ENCODE assay signal across 28 cellular contexts in the genomic region with DNA sequence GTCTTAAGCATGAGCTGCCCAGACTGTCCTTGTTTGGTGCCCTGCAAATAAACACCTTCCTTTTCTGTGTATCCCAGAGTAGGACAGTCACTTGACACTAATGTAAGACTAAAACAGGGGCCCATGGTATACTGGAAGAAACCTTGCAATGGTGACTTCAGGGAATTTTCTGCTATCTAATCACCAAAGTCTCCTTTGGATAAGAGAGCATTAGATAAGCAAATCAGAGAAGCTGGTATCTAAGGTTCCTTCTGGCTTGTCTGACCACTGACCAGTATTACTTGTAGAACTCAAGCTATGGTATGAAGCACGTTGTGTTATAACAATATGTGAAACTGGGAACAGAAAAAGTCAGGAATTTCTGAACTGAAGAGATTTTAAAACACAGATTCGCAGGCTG.
"Had no signal": no experiment of that assay in that cellular context is flagged by ENCODE, and none has a peak within 500 bp of the region (broad histone marks: within the 10 kb centered on the region; RNA-seq: fewer than 3 reads in every experiment).

No MANE protein-coding gene starts in this region.

- H3K36me3 ChIP-seq: MG63, SJCRH30, WERI-Rb-1 had no signal

- H3K27me3 ChIP-seq: MG63, SJCRH30 had no signal

- H3K9me3 ChIP-seq: MG63, SJCRH30 had no signal

- DNase-seq: activated CD4-positive, alpha-beta T cell treated with anti-CD3 and anti-CD28 coated beads, Interleukin-2, amount 10 ng/mL, durations not matched to agents 24 days and 14 days; activated CD4-positive, alpha-beta T cell treated with anti-CD3 and anti-CD28 coated beads, Interleukin-2, amount 50 U/mL, for 4 hours; activated CD8-positive, alpha-beta T cell treated with anti-CD3 and anti-CD28 coated beads for 36 hours; activated effector memory CD4-positive, alpha-beta T cell treated with anti-CD3 and anti-CD28 coated beads, Interleukin-2, amount 50 U/mL, for 16 hours; activated naive CD4-positive, alpha-beta T cell; activated naive CD4-positive, alpha-beta T cell treated with anti-CD3 and anti-CD28 coated beads, Interleukin-2, amount 50 U/mL, for 16 hours; activated naive CD8-positive, alpha-beta T cell treated with anti-CD3 and anti-CD28 coated beads for 36 hours; activated T-cell treated with anti-CD3 and anti-CD28 coated beads, Interleukin-2, amount 50 U/mL, for 1 hour; activated T-cell treated with anti-CD3 and anti-CD28 coated beads, Interleukin-2, amount 50 U/mL, for 72 hours; amniotic stem cell; aorta; Kasumi-1; MG63; MV-4-11; NCI-H1092; NCI-H1436 treated with DMSO at 0.1 percent for 48 hours; NCI-H1694 treated with DMSO at 0.1 percent for 48 hours; NCI-H2029; NCI-H510A; NCI-H526; NCI-H748 treated with DMSO at 0.1 percent for 48 hours; NK-92 treated with Interleukin-12 subunit alpha and Interleukin-12 subunit beta, amount 100 ng/mL, for 24 hours; SHP77; SJCRH30; T1000; WERI-Rb-1 had no signal

- ATAC-seq: activated CD8-positive, alpha-beta T cell treated with anti-CD3 and anti-CD28 coated beads for 36 hours; activated T-cell treated with anti-CD3 and anti-CD28 coated beads, Interleukin-2, amount 50 U/mL, for 72 hours; activated T-helper 17 cell treated with anti-CD3 and anti-CD28 coated beads, Interleukin-2, amount 50 U/mL, for 72 hours had no signal

- H3K27ac Mint-ChIP-seq: activated CD4-positive, alpha-beta T cell treated with anti-CD3 and anti-CD28 coated beads, Interleukin-2, amount 10 ng/mL, durations not matched to agents 24 days and 14 days; activated CD8-positive, alpha-beta T cell treated with anti-CD3 and anti-CD28 coated beads for 36 hours; activated naive CD8-positive, alpha-beta T cell treated with anti-CD3 and anti-CD28 coated beads for 36 hours; activated T-cell treated with anti-CD3 and anti-CD28 coated beads, Interleukin-2, amount 50 U/mL, for 72 hours; activated T-helper 17 cell treated with anti-CD3 and anti-CD28 coated beads, Interleukin-2, amount 50 U/mL, for 72 hours had no signal

- H3K4me1 Mint-ChIP-seq: activated CD4-positive, alpha-beta T cell treated with anti-CD3 and anti-CD28 coated beads, Interleukin-2, amount 10 ng/mL, durations not matched to agents 24 days and 14 days; activated naive CD8-positive, alpha-beta T cell treated with anti-CD3 and anti-CD28 coated beads for 36 hours; activated T-helper 17 cell treated with anti-CD3 and anti-CD28 coated beads, Interleukin-2, amount 50 U/mL, for 72 hours had no signal

- H3K9me3 Mint-ChIP-seq: activated CD4-positive, alpha-beta T cell treated with anti-CD3 and anti-CD28 coated beads, Interleukin-2, amount 10 ng/mL, durations not matched to agents 24 days and 14 days; activated CD8-positive, alpha-beta T cell treated with anti-CD3 and anti-CD28 coated beads for 36 hours; activated naive CD8-positive, alpha-beta T cell treated with anti-CD3 and anti-CD28 coated beads for 36 hours; activated T-cell treated with anti-CD3 and anti-CD28 coated beads, Interleukin-2, amount 50 U/mL, for 72 hours; activated T-helper 17 cell treated with anti-CD3 and anti-CD28 coated beads, Interleukin-2, amount 50 U/mL, for 72 hours had no signal

- H3K36me3 Mint-ChIP-seq: activated naive CD8-positive, alpha-beta T cell treated with anti-CD3 and anti-CD28 coated beads for 36 hours had no signal

- H3K4me3 ChIP-seq: MG63, SJCRH30, SK-N-MC had no signal

- H3K27ac ChIP-seq: SJCRH30, SK-N-MC, WERI-Rb-1 had no signal

- H3K4me1 ChIP-seq: SJCRH30 had no signal

- H3K4me3 Mint-ChIP-seq: activated CD4-positive, alpha-beta T cell treated with anti-CD3 and anti-CD28 coated beads, Interleukin-2, amount 10 ng/mL, durations not matched to agents 24 days and 14 days; activated CD8-positive, alpha-beta T cell treated with anti-CD3 and anti-CD28 coated beads for 36 hours; activated naive CD8-positive, alpha-beta T cell treated with anti-CD3 and anti-CD28 coated beads for 36 hours; activated T-cell treated with anti-CD3 and anti-CD28 coated beads, Interleukin-2, amount 50 U/mL, for 72 hours; activated T-helper 17 cell treated with anti-CD3 and anti-CD28 coated beads, Interleukin-2, amount 50 U/mL, for 72 hours had no signal
